Comparison of ENCODE assay signal across 1 cellular context in genomic region chr17:39674702-39675389, GRCh38.
TF ChIP-seq lines count a peak whose summit lies in the region.

No MANE protein-coding gene starts in this region.

TF ChIP-seq in HepG2, 621 proteins besides CTCF, POLR2A, EP300 and RAD21 (continued from another document and continues in another):
- TF ChIP-seq NFAT5 (CRISPR knock-in tag; IDR thresholded peaks at IDR 0.05) = no peak
- no peak for TF ChIP-seq ATF7 (IDR thresholded peaks at IDR 0.05)
- no peak; the same call in 1 of the 2 replicates for TF ChIP-seq ATF7 (CRISPR knock-in tag; IDR thresholded peaks at IDR 0.05)
- peak; percentile 91 for TF ChIP-seq HNF1B (CRISPR knock-in tag; IDR thresholded peaks at IDR 0.05)
- 0 out of 2 replicates have a peak, but pooled peaks have one; percentile 43 for TF ChIP-seq HOXA5 (CRISPR knock-in tag; IDR thresholded peaks at IDR 0.05)
- no peak for TF ChIP-seq ZNF639 (CRISPR knock-in tag; conservative IDR thresholded peaks at IDR 0.05)
- TF ChIP-seq KDM1A (CRISPR knock-in tag; IDR thresholded peaks at IDR 0.05) = no peak
- TF ChIP-seq ZNF331 (CRISPR knock-in tag; IDR thresholded peaks at IDR 0.05) = peak; percentile 64; the same call in 1 of the 2 replicates
- peak; percentile 31; the same call in 1 of the 2 replicates for TF ChIP-seq KLF11 (CRISPR knock-in tag; IDR thresholded peaks at IDR 0.05)
- TF ChIP-seq, protein P1, sequence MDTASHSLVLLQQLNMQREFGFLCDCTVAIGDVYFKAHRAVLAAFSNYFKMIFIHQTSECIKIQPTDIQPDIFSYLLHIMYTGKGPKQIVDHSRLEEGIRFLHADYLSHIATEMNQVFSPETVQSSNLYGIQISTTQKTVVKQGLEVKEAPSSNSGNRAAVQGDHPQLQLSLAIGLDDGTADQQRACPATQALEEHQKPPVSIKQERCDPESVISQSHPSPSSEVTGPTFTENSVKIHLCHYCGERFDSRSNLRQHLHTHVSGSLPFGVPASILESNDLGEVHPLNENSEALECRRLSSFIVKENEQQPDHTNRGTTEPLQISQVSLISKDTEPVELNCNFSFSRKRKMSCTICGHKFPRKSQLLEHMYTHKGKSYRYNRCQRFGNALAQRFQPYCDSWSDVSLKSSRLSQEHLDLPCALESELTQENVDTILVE (CRISPR knock-in tag; IDR thresholded peaks at IDR 0.05) = no peak
- no peak for TF ChIP-seq ZNF670 (CRISPR knock-in tag; IDR thresholded peaks at IDR 0.05; ENCODE audit: borderline replicate concordance)
- TF ChIP-seq ZNF18 (CRISPR knock-in tag; IDR thresholded peaks at IDR 0.05; ENCODE audit: insufficient replicate concordance) = no peak
- TF ChIP-seq ZNF574 (CRISPR knock-in tag; IDR thresholded peaks at IDR 0.05) = peak; percentile 67
- TF ChIP-seq NPAS2 (CRISPR knock-in tag; IDR thresholded peaks at IDR 0.05; ENCODE audit: borderline replicate concordance) = no peak
- TF ChIP-seq TCF7 (IDR thresholded peaks at IDR 0.05; ENCODE audit: low read depth) = no peak
- TF ChIP-seq ETV5 (CRISPR knock-in tag; IDR thresholded peaks at IDR 0.05; ENCODE audit: borderline replicate concordance) = peak; percentile 98
- no peak for TF ChIP-seq SMAD9 (CRISPR knock-in tag; IDR thresholded peaks at IDR 0.05)
- 0 out of 2 replicates have a peak, but pooled peaks have one; percentile 33 for TF ChIP-seq ZBTB38 (CRISPR knock-in tag; IDR thresholded peaks at IDR 0.05)
- no peak for TF ChIP-seq ZNF644 (CRISPR knock-in tag; IDR thresholded peaks at IDR 0.05; ENCODE audit: low read depth)
- no peak for TF ChIP-seq ZNF367 (CRISPR knock-in tag; IDR thresholded peaks at IDR 0.05; ENCODE audit: borderline replicate concordance)
- TF ChIP-seq, protein P2, sequence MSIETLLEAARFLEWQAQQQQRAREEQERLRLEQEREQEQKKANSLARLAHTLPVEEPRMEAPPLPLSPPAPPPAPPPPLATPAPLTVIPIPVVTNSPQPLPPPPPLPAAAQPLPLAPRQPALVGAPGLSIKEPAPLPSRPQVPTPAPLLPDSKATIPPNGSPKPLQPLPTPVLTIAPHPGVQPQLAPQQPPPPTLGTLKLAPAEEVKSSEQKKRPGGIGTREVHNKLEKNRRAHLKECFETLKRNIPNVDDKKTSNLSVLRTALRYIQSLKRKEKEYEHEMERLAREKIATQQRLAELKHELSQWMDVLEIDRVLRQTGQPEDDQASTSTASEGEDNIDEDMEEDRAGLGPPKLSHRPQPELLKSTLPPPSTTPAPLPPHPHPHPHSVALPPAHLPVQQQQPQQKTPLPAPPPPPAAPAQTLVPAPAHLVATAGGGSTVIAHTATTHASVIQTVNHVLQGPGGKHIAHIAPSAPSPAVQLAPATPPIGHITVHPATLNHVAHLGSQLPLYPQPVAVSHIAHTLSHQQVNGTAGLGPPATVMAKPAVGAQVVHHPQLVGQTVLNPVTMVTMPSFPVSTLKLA (IDR thresholded peaks at IDR 0.05) = no peak
- no peak for TF ChIP-seq NFYC (CRISPR knock-in tag; IDR thresholded peaks at IDR 0.05)
- TF ChIP-seq, protein P3, sequence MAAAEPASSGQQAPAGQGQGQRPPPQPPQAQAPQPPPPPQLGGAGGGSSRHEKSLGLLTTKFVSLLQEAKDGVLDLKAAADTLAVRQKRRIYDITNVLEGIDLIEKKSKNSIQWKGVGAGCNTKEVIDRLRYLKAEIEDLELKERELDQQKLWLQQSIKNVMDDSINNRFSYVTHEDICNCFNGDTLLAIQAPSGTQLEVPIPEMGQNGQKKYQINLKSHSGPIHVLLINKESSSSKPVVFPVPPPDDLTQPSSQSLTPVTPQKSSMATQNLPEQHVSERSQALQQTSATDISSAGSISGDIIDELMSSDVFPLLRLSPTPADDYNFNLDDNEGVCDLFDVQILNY (CRISPR knock-in tag; conservative IDR thresholded peaks at IDR 0.05) = no peak
- no peak for TF ChIP-seq ETS1 (CRISPR knock-in tag; IDR thresholded peaks at IDR 0.05)
- TF ChIP-seq HOXA9 (CRISPR knock-in tag; IDR thresholded peaks at IDR 0.05; ENCODE audit: borderline replicate concordance) = no peak
- TF ChIP-seq CBX2 (IDR thresholded peaks at IDR 0.05; ENCODE audit: low read depth, low read length) = no peak
- no peak for TF ChIP-seq CBX2 (CRISPR knock-in tag; IDR thresholded peaks at IDR 0.05; ENCODE audit: low read depth)
- TF ChIP-seq REXO4 (CRISPR knock-in tag; IDR thresholded peaks at IDR 0.05; ENCODE audit: borderline replicate concordance) = no peak
- TF ChIP-seq TCF7L2 (IDR thresholded peaks at IDR 0.05; ENCODE audit: low read depth, low read length) = no peak
- no peak for TF ChIP-seq HCFC1 (IDR thresholded peaks at IDR 0.05; ENCODE audit: low read depth, low read length)
- peak; percentile 49; the same call in 1 of the 2 replicates for TF ChIP-seq SOX5 (CRISPR knock-in tag; IDR thresholded peaks at IDR 0.05; ENCODE audit: borderline replicate concordance)
- TF ChIP-seq ZMYM2 (CRISPR knock-in tag; IDR thresholded peaks at IDR 0.05) = no peak
- TF ChIP-seq, protein P4, sequence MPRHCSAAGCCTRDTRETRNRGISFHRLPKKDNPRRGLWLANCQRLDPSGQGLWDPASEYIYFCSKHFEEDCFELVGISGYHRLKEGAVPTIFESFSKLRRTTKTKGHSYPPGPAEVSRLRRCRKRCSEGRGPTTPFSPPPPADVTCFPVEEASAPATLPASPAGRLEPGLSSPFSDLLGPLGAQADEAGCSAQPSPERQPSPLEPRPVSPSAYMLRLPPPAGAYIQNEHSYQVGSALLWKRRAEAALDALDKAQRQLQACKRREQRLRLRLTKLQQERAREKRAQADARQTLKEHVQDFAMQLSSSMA (CRISPR knock-in tag; IDR thresholded peaks at IDR 0.05) = no peak
- TF ChIP-seq AFF4 (CRISPR knock-in tag; IDR thresholded peaks at IDR 0.05) = no peak
- TF ChIP-seq ZNF235 (CRISPR knock-in tag; IDR thresholded peaks at IDR 0.05; ENCODE audit: borderline replicate concordance) = no peak
- TF ChIP-seq ATRX (CRISPR knock-in tag; IDR thresholded peaks at IDR 0.05; ENCODE audit: borderline replicate concordance) = no peak
